23 cellular contexts compared by ENCODE assay signal in genomic region chr1:91645031-91645430, GRCh38.
DNase-seq lines count a peak whose midpoint lies in the region; ATAC-seq and TF ChIP-seq lines count a peak whose summit lies in the region.
"Had no signal": no experiment of that assay in that cellular context is flagged by ENCODE, and none has a peak within 500 bp of the region (broad histone marks: within the 10 kb centered on the region; RNA-seq: fewer than 3 reads in every experiment).

No MANE protein-coding gene starts in this region.

- H3K9ac ChIP-seq in HUES64 (ENCODE audit: low read depth, low read length) = peak overlapping the region; percentile 40; the same call in 1 of the 2 replicates

- H3K9me3 ChIP-seq in HUES64 (ENCODE audit: insufficient read depth, low read depth, low read length) = no peaks in the 10 kb centered on the region
- H3K9me3 ChIP-seq: prostate gland, tibial artery had no signal

- H3K27me3 ChIP-seq in HUES64 (ENCODE audit: insufficient read depth, low read length) (no peaks in the 10 kb centered on the region), kidney epithelial cell (ENCODE audit: control insufficient read depth, insufficient read depth, low read length) (no peaks in the 10 kb centered on the region)
- H3K27me3 ChIP-seq: tibial artery had no signal

- TF ChIP-seq CTCF in epithelial cell of proximal tubule (conservative IDR thresholded peaks at IDR 0.05; ENCODE audit: low read depth, low read length) (peak; percentile 12), kidney epithelial cell (IDR thresholded peaks at IDR 0.05; ENCODE audit: insufficient read depth, low read length, poor library complexity, severe bottlenecking) (no peak), retinal pigment epithelial cell (conservative IDR thresholded peaks at IDR 0.05; ENCODE audit: low read depth, low read length) (peak; percentile 10)

- H3K4me3 ChIP-seq in HUES64 (ENCODE audit: low read length) (peak overlapping the region; percentile 6; the same call in 1 of the 2 replicates), epithelial cell of proximal tubule (ENCODE audit: low read depth, low read length) (no peak overlapping the region), kidney epithelial cell (ENCODE audit: low read depth, low read length) (no peak overlapping the region), retinal pigment epithelial cell (ENCODE audit: low read length) (no peak overlapping the region)
- H3K4me3 ChIP-seq: prostate gland, skin epidermis, tibial artery had no signal

- peak overlapping the region; percentile 93 for H3K27ac ChIP-seq in HUES64 (ENCODE audit: low read depth, low read length)
- H3K27ac ChIP-seq: prostate gland, skin epidermis, tibial artery had no signal

- peak; percentile 30 for DNase-seq in epithelial cell of proximal tubule (ENCODE audit: low read depth)
- DNase-seq in kidney epithelial cell (ENCODE audit: low read depth) = peak; percentile 29
- peak; percentile 68 for DNase-seq in retinal pigment epithelial cell (ENCODE audit: low read depth)
- DNase-seq in OCI-M1 (lab: John Stamatoyannopoulos, UW) = no peak
- DNase-seq: activated CD4-positive, alpha-beta T cell treated with anti-CD3 and anti-CD28 coated beads for 1 hour; activated naive CD4-positive, alpha-beta T cell treated with anti-CD3 and anti-CD28 coated beads, Interleukin-2, amount 10 ng/mL, durations not matched to agents 7 days and 5 days; activated T-cell treated with anti-CD3 and anti-CD28 coated beads, Interleukin-2, amount 50 U/mL, for 4 hours; CD4-positive, CD25-positive, alpha-beta regulatory T cell; foreskin fibroblast; KG1; NCI-H1694; PC-3; SHP77 treated with DMSO at 0.1 percent for 48 hours; stimulated activated CD4-positive, alpha-beta T cell treated with anti-CD3 and anti-CD28 coated beads, Interleukin-2, amount 100 ng/mL, for 24 hours; stimulated activated naive CD4-positive, alpha-beta T cell; tibial artery had no signal

- ATAC-seq in HG02759 (IDR thresholded peaks at IDR 0.05; ENCODE audit: unreplicated experiment) (no peak), HG03432 (IDR thresholded peaks at IDR 0.05; ENCODE audit: unreplicated experiment) (no peak), GM18517 (IDR thresholded peaks at IDR 0.05; ENCODE audit: unreplicated experiment) (no peak)
- ATAC-seq: activated T-cell treated with anti-CD3 and anti-CD28 coated beads, Interleukin-2, amount 50 U/mL, for 4 hours; left lobe of liver; PC-3 had no signal

- 8% methylated on average over 6 of the region's 6 CpGs for WGBS in HUES64

- H3K36me3 ChIP-seq in HUES64 (ENCODE audit: insufficient read depth, low read length) (no peaks in the 10 kb centered on the region), kidney epithelial cell (ENCODE audit: control insufficient read depth, insufficient read depth, low read length) (no peaks in the 10 kb centered on the region)
- H3K36me3 ChIP-seq: prostate gland, tibial artery had no signal

- peaks cover 27% of the 10 kb centered on the region for H3K4me1 ChIP-seq in HUES64 (ENCODE audit: insufficient read depth, low read length)
- H3K4me1 ChIP-seq: prostate gland had no signal
